ENCODE assay signal across 10 cellular contexts in genomic region chr3:193843447-193844301, GRCh38.
DNase-seq lines count a peak whose midpoint lies in the region; ATAC-seq and TF ChIP-seq lines count a peak whose summit lies in the region.
"Had no signal": no experiment of that assay in that cellular context is flagged by ENCODE, and none has a peak within 500 bp of the region (broad histone marks: within the 10 kb centered on the region; RNA-seq: fewer than 3 reads in every experiment).

No MANE protein-coding gene starts in this region.

- H3K9ac ChIP-seq in Loucy (ENCODE audit: low read depth, low read length, poor library complexity, severe bottlenecking), result peak overlapping the region; percentile 57

- H3F3A ChIP-seq in Loucy (ENCODE audit: low read depth), result no peaks in the 10 kb centered on the region

- H3K79me2 ChIP-seq in Loucy (ENCODE audit: insufficient read depth, low read length), result no peaks in the 10 kb centered on the region

- H3K36me3 Mint-ChIP-seq in WTC11, result no peaks in the 10 kb centered on the region

- H3K36me3 ChIP-seq in Loucy (ENCODE audit: insufficient read depth, low read length), result no peaks in the 10 kb centered on the region
- H3K36me3 ChIP-seq in urinary bladder (ENCODE audit: insufficient read depth), result no peaks in the 10 kb centered on the region
- H3K36me3 ChIP-seq in esophagus muscularis mucosa, result no peaks in the 10 kb centered on the region

- no peaks in the 10 kb centered on the region for H4K20me1 ChIP-seq in Loucy (ENCODE audit: insufficient read depth, low read length, poor library complexity, severe bottlenecking)

- no peaks in the 10 kb centered on the region for H3K9me2 ChIP-seq in Loucy (replicated peaks; ENCODE audit: low read depth, low read length)

- H3K27ac ChIP-seq in urinary bladder (ENCODE audit: low read depth) (peak overlapping the region; percentile 52), esophagus muscularis mucosa (replicated peaks in 1 of 4) (no peak overlapping the region)

- H3K9me3 Mint-ChIP-seq in WTC11, result 0 out of 2 replicates have a peak, but pooled peaks cover 4% of the 10 kb centered on the region

- TF ChIP-seq CTCF in Loucy (conservative IDR thresholded peaks at IDR 0.05; ENCODE audit: low read length) (no peak), esophagus muscularis mucosa (IDR thresholded peaks at IDR 0.05) (no peak), WTC11 (IDR thresholded peaks at IDR 0.05) (no peak)

- H3K27me3 ChIP-seq in Loucy (ENCODE audit: insufficient read depth, low read length, poor library complexity, severe bottlenecking), result no peaks in the 10 kb centered on the region
- no peaks in the 10 kb centered on the region for H3K27me3 ChIP-seq in esophagus muscularis mucosa

- CTCF ChIA-PET in WTC11 (lab: Charles Lee), result interaction anchor here (1.2 kb wide), 1 partner anchor 472 kb away, joined by 3 read pairs; no protein-coding TSS in a partner anchor

- H3K4me3 Mint-ChIP-seq in WTC11, result no peak overlapping the region

- peak; percentile 26 for ATAC-seq in Right ventricle myocardium superior (ENCODE audit: poor library complexity)
- peak; percentile 74 for ATAC-seq in left colon
- ATAC-seq in WTC11, result no peak

- DNase-seq in Right ventricle myocardium superior (no peak), cardiac septum (ENCODE audit: low spot score) (no peak), left colon (peak; percentile 59 to 79), cerebellar cortex (ENCODE audit: low spot score) (no peak), esophagus muscularis mucosa (ENCODE audit: extremely low spot score) (no peak), WTC11 (ENCODE audit: low spot score) (no peak)
- DNase-seq: GOT3, NCI-H526 had no signal

- WGBS in urinary bladder, result 78% methylated on average over 5 of the region's 5 CpGs
- 85% methylated on average over 2 of the region's 5 CpGs for WGBS in esophagus muscularis mucosa

- H3K4me1 Mint-ChIP-seq in WTC11, result peaks cover 20% of the 10 kb centered on the region

- H2AFZ ChIP-seq in Loucy (ENCODE audit: low read length), result peak overlapping the region; percentile 74

- intact Hi-C loops in Right ventricle myocardium superior (cut with DNase I), result no loop called here
- intact Hi-C loops in cardiac septum (cut with DNase I), result no loop called here
- intact Hi-C loops in left colon (cut with DNase I, micrococcal nuclease), result no loop called here
- intact Hi-C loops in esophagus muscularis mucosa (cut with DNase I), result no loop called here

- TF ChIP-seq POLR2A in esophagus muscularis mucosa (IDR thresholded peaks at IDR 0.05; ENCODE audit: low read depth), result no peak

- TF ChIP-seq EP300 in esophagus muscularis mucosa (IDR thresholded peaks at IDR 0.05), result no peak

- peaks cover 49% of the 10 kb centered on the region for H3K4me1 ChIP-seq in Loucy (ENCODE audit: insufficient read depth, low read length, poor library complexity, severe bottlenecking)
- peaks cover 2% of the 10 kb centered on the region for H3K4me1 ChIP-seq in urinary bladder (ENCODE audit: insufficient read depth)
- peaks cover 0 to 9% (median 0%) of the 10 kb centered on the region in 4 donors for H3K4me1 ChIP-seq in esophagus muscularis mucosa

- POLR2A ChIA-PET in WTC11 (lab: Charles Lee), result no interaction called here

- no peaks in the 10 kb centered on the region for H3K27me3 Mint-ChIP-seq in WTC11 (ENCODE audit: low read depth)

- no peak overlapping the region for H3K27ac Mint-ChIP-seq in WTC11

- H3K4me3 ChIP-seq in Loucy (ENCODE audit: low read length, poor library complexity, severe bottlenecking) (no peak overlapping the region), urinary bladder (ENCODE audit: low read depth, low read length) (no peak overlapping the region), esophagus muscularis mucosa (no peak overlapping the region)

- H3K9me3 ChIP-seq in Loucy (ENCODE audit: insufficient read depth, low read depth, low read length) (no peaks in the 10 kb centered on the region), esophagus muscularis mucosa (no peaks in the 10 kb centered on the region)

- H3K4me2 ChIP-seq in Loucy (ENCODE audit: low read depth, low read length, poor library complexity, severe bottlenecking), result peak overlapping the region; percentile 3

TF ChIP-seq in WTC11, 78 proteins besides CTCF, POLR2A, EP300 and RAD21:
- TF ChIP-seq STAT6 (CRISPR knock-in tag; conservative IDR thresholded peaks at IDR 0.05; ENCODE audit: low read depth) (no peak), CREB1 (CRISPR knock-in tag; IDR thresholded peaks at IDR 0.05) (no peak), PRRX2 (CRISPR knock-in tag; IDR thresholded peaks at IDR 0.05) (no peak), SMAD4 (CRISPR knock-in tag; IDR thresholded peaks at IDR 0.05) (no peak), CREM (CRISPR knock-in tag; IDR thresholded peaks at IDR 0.05) (no peak), ERG (CRISPR knock-in tag; IDR thresholded peaks at IDR 0.05) (no peak), GABPB1 (CRISPR knock-in tag; IDR thresholded peaks at IDR 0.05) (no peak), ZNF263 (CRISPR knock-in tag; IDR thresholded peaks at IDR 0.05; ENCODE audit: low read depth) (no peak), TCF7 (CRISPR knock-in tag; IDR thresholded peaks at IDR 0.05; ENCODE audit: low read depth) (no peak), ZBTB43 (CRISPR knock-in tag; IDR thresholded peaks at IDR 0.05) (no peak)

Comparison
In these comparisons a context has a peak if more than half of its experiments do, and no peak if none do; other contexts are left out.
1. DNase-seq: peak in left colon (2 of 2); none in Right ventricle myocardium superior (single experiment), cardiac septum (single experiment), cerebellar cortex (single experiment), esophagus muscularis mucosa (single experiment) and WTC11 (single experiment).